ENCODE assay signal across 18 cellular contexts in the genomic region with DNA sequence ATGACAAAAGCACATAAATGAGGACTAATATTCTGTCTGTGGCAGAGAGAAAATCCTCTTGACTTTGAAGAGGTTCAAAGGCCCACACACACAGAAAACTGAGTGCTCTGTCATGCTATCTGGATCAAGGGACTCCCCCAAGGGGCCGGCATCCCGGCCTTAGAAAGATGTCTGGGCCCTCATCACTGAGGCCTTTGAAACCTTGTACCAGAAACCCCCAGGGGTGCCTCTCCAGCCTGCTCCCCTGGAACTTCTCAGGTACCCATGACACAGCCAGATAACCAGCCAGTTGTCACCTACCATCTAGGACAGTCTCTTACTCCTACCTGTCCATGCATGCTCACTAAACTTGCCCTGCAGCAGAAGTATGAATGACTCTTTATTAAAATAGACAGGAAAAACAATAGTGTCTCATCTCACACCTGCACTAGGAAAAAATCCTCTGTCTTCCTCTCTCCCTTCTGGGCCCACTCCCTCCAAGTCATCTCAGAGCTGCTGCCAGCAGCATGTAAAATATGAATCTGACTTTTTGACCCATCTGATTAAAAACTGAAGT.
DNase-seq lines count a peak whose midpoint lies in the region; ATAC-seq and TF ChIP-seq lines count a peak whose summit lies in the region.
"Had no signal": no experiment of that assay in that cellular context is flagged by ENCODE, and none has a peak within 500 bp of the region (broad histone marks: within the 10 kb centered on the region; RNA-seq: fewer than 3 reads in every experiment).

No MANE protein-coding gene starts in this region.

- H3K4me1 ChIP-seq in Peyer's patch (peaks cover 0 to 10% (median 0%) of the 10 kb centered on the region in 4 donors), mammary epithelial cell (ENCODE audit: insufficient read depth, low read length) (peaks cover 26% of the 10 kb centered on the region), mesenchymal stem cell (ENCODE audit: control insufficient read depth, insufficient read depth, low read depth, low read length) (no peaks in the 10 kb centered on the region), GM23338 (ENCODE audit: insufficient read depth) (peaks cover 4% of the 10 kb centered on the region; the same call in 1 of the 2 replicates)

- H4K20me1 ChIP-seq in mammary epithelial cell (ENCODE audit: insufficient read depth, low read length) (no peaks in the 10 kb centered on the region), GM23338 (replicated peaks; ENCODE audit: insufficient read depth) (no peaks in the 10 kb centered on the region)

- CTCF ChIA-PET in mammary epithelial cell (lab: Charles Lee; ENCODE audit: low non-redundant PET): no interaction called here

- TF ChIP-seq CTCF in Peyer's patch (IDR thresholded peaks at IDR 0.05) (no peak), mammary epithelial cell (conservative IDR thresholded peaks at IDR 0.05 in 1 of 2, IDR thresholded peaks at IDR 0.05 in 1 of 2; ENCODE audit: extremely low read depth in 1 of 2, insufficient read depth in 1 of 2, low read depth in 1 of 2, low read length in 2 of 2) (no peak), GM23338 (conservative IDR thresholded peaks at IDR 0.05; ENCODE audit: low read depth in 2 of 2) (no peak)

- H3K18ac ChIP-seq in mesenchymal stem cell (ENCODE audit: low read depth in 1 of 2, low read length in 2 of 2): peak overlapping the region in 1 of 2 experiments; percentile 6

- no peak overlapping the region for H4K8ac ChIP-seq in mesenchymal stem cell (ENCODE audit: low read length)

- H2BK12ac ChIP-seq in mesenchymal stem cell (ENCODE audit: low read length in 2 of 2): peak overlapping the region in 1 of 2 experiments; percentile 79

- H3K27ac ChIP-seq in Peyer's patch: peak overlapping the region; percentile 9 to 70 (median 24)
- no peak overlapping the region for H3K27ac ChIP-seq in mammary epithelial cell (ENCODE audit: insufficient read depth, low read depth, low read length)
- H3K27ac ChIP-seq in mesenchymal stem cell (ENCODE audit: low read length, poor library complexity, severe bottlenecking): no peak overlapping the region
- no peak overlapping the region for H3K27ac ChIP-seq in GM23338 (ENCODE audit: low read depth)

- H3K36me3 Mint-ChIP-seq in stimulated activated memory B cell treated with anti-CD40 and anti-IgM and Interleukin-4, amounts not matched to agents 10 μg/mL and 1 μg/mL and 100 μg/mL, for 72 hours: no peaks in the 10 kb centered on the region
- H3K36me3 Mint-ChIP-seq in GM23338 (ENCODE audit: low read depth): no peaks in the 10 kb centered on the region

- no peaks in the 10 kb centered on the region for H3K27me3 Mint-ChIP-seq in stimulated activated memory B cell treated with anti-CD40 and anti-IgM and Interleukin-4, amounts not matched to agents 10 μg/mL and 1 μg/mL and 100 μg/mL, for 72 hours
- no peaks in the 10 kb centered on the region for H3K27me3 Mint-ChIP-seq in GM23338 (ENCODE audit: insufficient read depth, low read depth, poor library complexity)

- no peak overlapping the region for H3K4me3 ChIP-seq in Peyer's patch
- no peak overlapping the region for H3K4me3 ChIP-seq in mammary epithelial cell (replicated peaks in 1 of 3; ENCODE audit: insufficient read depth in 1 of 3, low read depth in 2 of 3, low read length in 3 of 3)
- no peak overlapping the region for H3K4me3 ChIP-seq in mesenchymal stem cell (ENCODE audit: insufficient read depth in 1 of 2, low read depth in 1 of 2, low read length in 2 of 2)
- no peak overlapping the region for H3K4me3 ChIP-seq in GM23338

- DNase-seq in Peyer's patch (no peak), mammary epithelial cell (peak; percentile 71), mesenchymal stem cell (no peak), GM23338 (ENCODE audit: low spot score) (no peak), ACHN (no peak)
- DNase-seq in activated effector memory CD4-positive, alpha-beta T cell treated with anti-CD3 and anti-CD28 coated beads, Interleukin-2, amount 50 U/mL, for 16 hours: no peak
- DNase-seq: CD8-positive, alpha-beta memory T cell; H7; MM.1S; NCI-H1105 treated with DMSO at 0.1 percent for 48 hours; NCI-H187 treated with DMSO at 0.1 percent for 48 hours; NCI-H2171 treated with DMSO at 0.1 percent for 48 hours; NCI-H510A; NCI-H82; SIG-M5 had no signal

- no peak overlapping the region for H3K4me2 ChIP-seq in mammary epithelial cell (ENCODE audit: insufficient read depth, low read depth, low read length)
- no peak overlapping the region for H3K4me2 ChIP-seq in mesenchymal stem cell (ENCODE audit: low read length, poor library complexity, severe bottlenecking)
- no peak overlapping the region for H3K4me2 ChIP-seq in GM23338

- BruUV-seq in mammary epithelial cell (replicated peaks; lab: Mats Ljungman, UMichigan): no TSS peak

- H3K9me2 ChIP-seq in GM23338 (ENCODE audit: insufficient read depth): peaks cover 5% of the 10 kb centered on the region; the same call in 1 of the 2 replicates

- no peaks in the 10 kb centered on the region for H3F3A ChIP-seq in GM23338 (replicated peaks; ENCODE audit: low read depth)

- intact Hi-C loops in mammary epithelial cell (cut with micrococcal nuclease): no loop called here

- in situ Hi-C loops in mammary epithelial cell (cut with MboI; ENCODE audit: low sequenced_read_pairs in 2 of 2): no loop called here
- in situ Hi-C loops in ACHN (cut with HindIII; ENCODE audit: low pct_ligation_motif_present, low pct_unique_long_range_greater_than_20kb, low sequenced_read_pairs): no loop called here

- H3K36me3 ChIP-seq in Peyer's patch: no peaks in the 10 kb centered on the region
- H3K36me3 ChIP-seq in mammary epithelial cell (ENCODE audit: insufficient read depth, low read length): no peaks in the 10 kb centered on the region
- no peaks in the 10 kb centered on the region for H3K36me3 ChIP-seq in mesenchymal stem cell (ENCODE audit: control insufficient read depth in 1 of 2, insufficient read depth in 2 of 2, low read depth in 1 of 2, low read length in 2 of 2)
- no peaks in the 10 kb centered on the region for H3K36me3 ChIP-seq in GM23338 (ENCODE audit: insufficient read depth)

- no peak overlapping the region for H2BK120ac ChIP-seq in mesenchymal stem cell (ENCODE audit: low read depth, low read length)

- H3K9ac ChIP-seq in mammary epithelial cell (ENCODE audit: insufficient read depth, low read length): no peak overlapping the region
- no peak overlapping the region for H3K9ac ChIP-seq in mesenchymal stem cell (ENCODE audit: low read length)

- no peak overlapping the region for H3K4me3 Mint-ChIP-seq in stimulated activated memory B cell treated with anti-CD40 and anti-IgM and Interleukin-4, amounts not matched to agents 10 μg/mL and 1 μg/mL and 100 μg/mL, for 72 hours
- H3K4me3 Mint-ChIP-seq in GM23338: no peak overlapping the region
- H3K4me3 Mint-ChIP-seq: CD8-positive, alpha-beta memory T cell had no signal

- H2AK5ac ChIP-seq in mesenchymal stem cell (ENCODE audit: low read length, severe bottlenecking): no peak overlapping the region

- dilution Hi-C loops in mammary epithelial cell (cut with HindIII; ENCODE audit: low sequenced_read_pairs): no loop called here

- 9% methylated on average over 2 of the region's 2 CpGs for WGBS in mammary epithelial cell (ENCODE audit: low coverage, missing lambda C conversion rate)
- WGBS in mesenchymal stem cell: 100% methylated on average over 2 of the region's 2 CpGs

- no peak overlapping the region for H2BK5ac ChIP-seq in mesenchymal stem cell (ENCODE audit: low read depth, low read length, poor library complexity, severe bottlenecking)

- ATAC-seq in stimulated activated memory B cell treated with anti-CD40 and anti-IgM and Interleukin-4, amounts not matched to agents 10 μg/mL and 1 μg/mL and 100 μg/mL, for 72 hours: peak; percentile 57
- no peak for ATAC-seq in GM23338
- ATAC-seq: HepG2, Panc1 had no signal

- H3K23ac ChIP-seq in mesenchymal stem cell (ENCODE audit: low read length in 2 of 2): no peak overlapping the region

- H3K4me1 Mint-ChIP-seq in stimulated activated memory B cell treated with anti-CD40 and anti-IgM and Interleukin-4, amounts not matched to agents 10 μg/mL and 1 μg/mL and 100 μg/mL, for 72 hours: no peaks in the 10 kb centered on the region
- peaks cover 4% of the 10 kb centered on the region; the same call in 2 of the 3 replicates for H3K4me1 Mint-ChIP-seq in GM23338
- H3K4me1 Mint-ChIP-seq: CD8-positive, alpha-beta memory T cell had no signal

- no peaks in the 10 kb centered on the region for H3K9me3 ChIP-seq in Peyer's patch
- H3K9me3 ChIP-seq in mammary epithelial cell (replicated peaks; ENCODE audit: insufficient read depth, low read length): no peaks in the 10 kb centered on the region
- no peaks in the 10 kb centered on the region for H3K9me3 ChIP-seq in mesenchymal stem cell (ENCODE audit: control insufficient read depth, low read length)

- H4K91ac ChIP-seq in mesenchymal stem cell (ENCODE audit: low read length): no peak overlapping the region

- H3K14ac ChIP-seq in mesenchymal stem cell (ENCODE audit: low read length in 2 of 2): no peak overlapping the region

- H3K4ac ChIP-seq in mesenchymal stem cell (ENCODE audit: low read depth in 1 of 2, low read length in 2 of 2): peak overlapping the region in 1 of 2 experiments; percentile 30

- H2AFZ ChIP-seq in mammary epithelial cell (ENCODE audit: low read depth, low read length): peak overlapping the region; percentile 69
- no peak overlapping the region for H2AFZ ChIP-seq in mesenchymal stem cell (ENCODE audit: low read depth, low read length)
- H2AFZ ChIP-seq in GM23338: no peak overlapping the region

- H3K27ac Mint-ChIP-seq in stimulated activated memory B cell treated with anti-CD40 and anti-IgM and Interleukin-4, amounts not matched to agents 10 μg/mL and 1 μg/mL and 100 μg/mL, for 72 hours: no peak overlapping the region
- H3K27ac Mint-ChIP-seq in GM23338: no peak overlapping the region
- H3K27ac Mint-ChIP-seq: CD8-positive, alpha-beta memory T cell had no signal

- H3K79me2 ChIP-seq in mammary epithelial cell (ENCODE audit: insufficient read depth, low read length) (no peaks in the 10 kb centered on the region), GM23338 (replicated peaks; ENCODE audit: insufficient read depth) (no peaks in the 10 kb centered on the region)

- no peak for TF ChIP-seq POLR2A in Peyer's patch (IDR thresholded peaks at IDR 0.05)

- H3K27me3 ChIP-seq in Peyer's patch: no peaks in the 10 kb centered on the region
- H3K27me3 ChIP-seq in mammary epithelial cell (ENCODE audit: insufficient read depth, low read length): no peaks in the 10 kb centered on the region
- no peaks in the 10 kb centered on the region for H3K27me3 ChIP-seq in mesenchymal stem cell (ENCODE audit: control insufficient read depth in 1 of 2, insufficient read depth in 1 of 2, low read length in 2 of 2)
- H3K27me3 ChIP-seq in GM23338 (ENCODE audit: insufficient read depth): no peaks in the 10 kb centered on the region

- no peaks in the 10 kb centered on the region for H3K9me3 Mint-ChIP-seq in stimulated activated memory B cell treated with anti-CD40 and anti-IgM and Interleukin-4, amounts not matched to agents 10 μg/mL and 1 μg/mL and 100 μg/mL, for 72 hours
- H3K9me3 Mint-ChIP-seq in GM23338: no peaks in the 10 kb centered on the region
- H3K9me3 Mint-ChIP-seq: CD8-positive, alpha-beta memory T cell had no signal

- peak overlapping the region; percentile 54 for H2BK15ac ChIP-seq in mesenchymal stem cell (ENCODE audit: low read depth, poor library complexity, severe bottlenecking)

- H3K79me1 ChIP-seq in mesenchymal stem cell (replicated peaks; ENCODE audit: low read length, poor library complexity, severe bottlenecking): no peaks in the 10 kb centered on the region

Comparison
In these comparisons a context has a peak if more than half of its experiments do, and no peak if none do; other contexts are left out.
1. H3K27ac ChIP-seq: peak in Peyer's patch (4 of 4); none in mammary epithelial cell (single experiment), mesenchymal stem cell (single experiment) and GM23338 (single experiment).